ENCODE assay signal across 8 cellular contexts in genomic region chr2:95401480-95401879, GRCh38. TPM values are rescaled to one million over a fixed set of nuclear protein-coding genes. Genes with fewer than 3 reads are reported as not detected.
DNase-seq lines count a peak whose midpoint lies in the region; ATAC-seq, FAIRE-seq and TF ChIP-seq lines count a peak whose summit lies in the region.

No MANE protein-coding gene starts in this region.

- no peaks in the 10 kb centered on the region for H3K27me3 ChIP-seq in A673 (replicated peaks; ENCODE audit: insufficient read depth, low read depth, low read length, poor library complexity)
- H3K27me3 ChIP-seq in HUES48 (ENCODE audit: control insufficient read depth, insufficient read depth, low read length), result peaks cover 5% of the 10 kb centered on the region; the same call in 1 of the 2 replicates
- H3K27me3 ChIP-seq in mammary epithelial cell (ENCODE audit: insufficient read depth, low read length), result no peaks in the 10 kb centered on the region
- no peaks in the 10 kb centered on the region for H3K27me3 ChIP-seq in muscle layer of duodenum (ENCODE audit: low read depth, low read length)

- H3K9me3 ChIP-seq in A673 (ENCODE audit: low read depth, low read length, poor library complexity, severe bottlenecking) (no peaks in the 10 kb centered on the region), HUES48 (ENCODE audit: control insufficient read depth, insufficient read depth, low read length) (no peaks in the 10 kb centered on the region), mammary epithelial cell (replicated peaks; ENCODE audit: insufficient read depth, low read length) (no peaks in the 10 kb centered on the region), muscle layer of duodenum (ENCODE audit: control insufficient read depth in 1 of 2, low read length in 2 of 2) (no peaks in the 10 kb centered on the region)

- in situ Hi-C loops in mammary epithelial cell (cut with MboI; ENCODE audit: low sequenced_read_pairs in 2 of 2), result no loop called here

- dilution Hi-C loops in mammary epithelial cell (cut with HindIII; ENCODE audit: low sequenced_read_pairs), result no loop called here

- peaks cover 29% of the 10 kb centered on the region for H3K79me2 ChIP-seq in mammary epithelial cell (ENCODE audit: insufficient read depth, low read length)

- H3K27ac ChIP-seq in A673 (ENCODE audit: low read depth, low read length, poor library complexity, severe bottlenecking) (no peak overlapping the region), HUES48 (ENCODE audit: low read depth, low read length) (no peak overlapping the region), mammary epithelial cell (ENCODE audit: insufficient read depth, low read depth, low read length) (no peak overlapping the region), muscle layer of duodenum (ENCODE audit: low read length) (no peak overlapping the region)

- 85% methylated on average over 8 of the region's 9 CpGs for WGBS in mammary epithelial cell (ENCODE audit: low coverage, missing lambda C conversion rate)

- intact Hi-C loops in A673 (cut with micrococcal nuclease; ENCODE audit: unreplicated experiment), result loop anchor here (5.0 kb wide), 1 partner anchor 326 kb away; no protein-coding TSS in a partner anchor
- intact Hi-C loops in mammary epithelial cell (cut with micrococcal nuclease), result loop anchor here (5.0 kb wide), 1 partner anchor 326 kb away; no protein-coding TSS in a partner anchor

- H3K4me3 ChIP-seq in A673 (ENCODE audit: low read depth, low read length, poor library complexity, severe bottlenecking), result peak overlapping the region; percentile 99
- peak overlapping the region; percentile 88 for H3K4me3 ChIP-seq in HUES48 (ENCODE audit: low read depth, low read length)
- H3K4me3 ChIP-seq in mammary epithelial cell (replicated peaks in 1 of 3; ENCODE audit: insufficient read depth in 1 of 3, low read depth in 2 of 3, low read length in 3 of 3), result peak overlapping the region; percentile 93 to 99 (median 96)
- H3K4me3 ChIP-seq in muscle layer of duodenum (ENCODE audit: low read depth in 1 of 2, low read length in 2 of 2), result peak overlapping the region; percentile 86 to 95

- CTCF ChIA-PET in A673 (lab: Charles Lee) (no interaction called here), mammary epithelial cell (lab: Charles Lee; ENCODE audit: low non-redundant PET) (interaction anchor here (0.6 kb wide), 1 partner anchor 16 kb away, joined by 5 read pairs; no protein-coding TSS in a partner anchor)

- POLR2A ChIA-PET in A673 (lab: Charles Lee; ENCODE audit: low non-redundant PET), result no interaction called here

- H4K20me1 ChIP-seq in mammary epithelial cell (ENCODE audit: insufficient read depth, low read length), result no peaks in the 10 kb centered on the region

- H3K9ac ChIP-seq in HUES48 (ENCODE audit: low read depth, low read length) (no peak overlapping the region), mammary epithelial cell (ENCODE audit: insufficient read depth, low read length) (peak overlapping the region; percentile 28)

- H3K36me3 ChIP-seq in A673 (ENCODE audit: insufficient read depth, low read length, poor library complexity, severe bottlenecking) (no peaks in the 10 kb centered on the region), HUES48 (ENCODE audit: control insufficient read depth, insufficient read depth, low read length) (no peaks in the 10 kb centered on the region), mammary epithelial cell (ENCODE audit: insufficient read depth, low read length) (no peaks in the 10 kb centered on the region), muscle layer of duodenum (ENCODE audit: control insufficient read depth in 1 of 2, insufficient read depth in 2 of 2, low read length in 2 of 2) (no peaks in the 10 kb centered on the region)

- peak overlapping the region; percentile 99 for H2AFZ ChIP-seq in mammary epithelial cell (ENCODE audit: low read depth, low read length)

- TF ChIP-seq CTCF in A673 (conservative IDR thresholded peaks at IDR 0.05; ENCODE audit: low read depth, low read length) (no peak), mammary epithelial cell (conservative IDR thresholded peaks at IDR 0.05 in 1 of 2, IDR thresholded peaks at IDR 0.05 in 1 of 2; ENCODE audit: extremely low read depth in 1 of 2, insufficient read depth in 1 of 2, low read depth in 1 of 2, low read length in 2 of 2) (no peak)

- DNase-seq in A673 (ENCODE audit: low spot score) (no peak), mammary epithelial cell (no peak), frontal cortex (ENCODE audit: low spot score in 2 of 2) (no peak), DMS 273 (lab: John Stamatoyannopoulos, UW; ENCODE audit: unreplicated experiment) (no peak)
- no peak for DNase-seq in stimulated activated CD4-positive, alpha-beta T cell treated with anti-CD3 and anti-CD28 coated beads, Interleukin-4, amount 100 ng/mL, for 4 hours

- no peak for ATAC-seq in HG02852 (IDR thresholded peaks at IDR 0.05; ENCODE audit: unreplicated experiment)

- H3K4me2 ChIP-seq in mammary epithelial cell (ENCODE audit: insufficient read depth, low read depth, low read length), result peak overlapping the region; percentile 83

- H3K4me1 ChIP-seq in A673 (ENCODE audit: insufficient read depth, low read length, poor library complexity, severe bottlenecking), result no peaks in the 10 kb centered on the region
- peaks cover 3% of the 10 kb centered on the region; the same call in 1 of the 2 replicates for H3K4me1 ChIP-seq in HUES48 (ENCODE audit: control insufficient read depth, insufficient read depth, low read length)
- H3K4me1 ChIP-seq in mammary epithelial cell (ENCODE audit: insufficient read depth, low read length), result peaks cover 10% of the 10 kb centered on the region
- peaks cover 0 to 13% of the 10 kb centered on the region in 2 donors for H3K4me1 ChIP-seq in muscle layer of duodenum (ENCODE audit: control insufficient read depth in 1 of 2, insufficient read depth in 2 of 2, low read length in 2 of 2)

- no peak for FAIRE-seq in frontal cortex (lab: Jason Lieb, UNC)

- no TSS peak for BruUV-seq in A673 (replicated peaks; lab: Mats Ljungman, UMichigan)
- BruUV-seq in mammary epithelial cell (replicated peaks; lab: Mats Ljungman, UMichigan), result no TSS peak

RNA-seq across cellular contexts. Expression of gene FAHD2A, which starts 1.0 kb away (rescaled TPM):
- total RNA-seq in A673 (2021), result 28.9 and 34.4 TPM in 2 replicates
- total RNA-seq in mammary epithelial cell, result 10 to 100 TPM; 23.8 to 26.8 TPM
- 30.1 TPM for polyA plus RNA-seq in mammary epithelial cell
- 62.2 TPM for polyA minus RNA-seq in mammary epithelial cell
- total RNA-seq in frontal cortex, result 5.7 TPM
